In the genomic region with DNA sequence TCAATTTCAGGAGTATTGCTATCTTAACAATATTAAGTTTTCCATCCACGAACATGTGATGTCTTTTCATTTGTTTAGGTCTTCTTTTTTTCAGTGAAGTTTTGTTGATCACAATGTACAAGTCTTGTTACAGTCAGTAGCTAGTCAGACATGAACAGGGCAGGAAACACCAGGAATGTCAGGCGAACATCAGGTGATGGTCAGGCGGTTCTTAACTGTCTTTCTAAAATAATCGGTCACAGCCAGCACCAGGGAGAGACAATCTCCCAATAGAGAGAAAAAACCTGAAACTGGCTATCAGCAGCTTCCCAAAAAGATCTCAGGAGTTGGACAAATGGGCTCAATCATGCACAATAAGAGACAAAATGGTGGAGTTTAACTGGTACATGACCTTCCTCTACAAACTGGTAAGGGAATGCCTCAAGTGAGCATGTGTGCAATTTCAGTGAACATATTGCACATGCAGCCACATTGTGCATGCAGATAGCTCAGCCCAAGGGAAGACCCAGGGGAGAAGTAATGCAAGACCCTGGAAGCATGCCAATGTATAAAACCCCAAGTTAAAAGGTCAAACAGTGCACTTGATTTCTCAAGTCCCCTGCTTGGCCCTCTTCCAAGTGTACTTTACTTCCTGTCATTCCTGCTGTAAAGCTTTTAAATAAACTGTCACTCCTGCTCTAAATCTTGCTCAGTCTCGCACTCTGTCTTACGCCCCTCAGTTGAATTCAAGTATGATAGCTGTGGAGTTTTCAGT, we compare ENCODE assay signal across 14 cellular contexts.
A peak's percentile ranks its signal among the peaks of the same experiment; 100 is the strongest.
DNase-seq lines count a peak whose midpoint lies in the region; ATAC-seq, FAIRE-seq and TF ChIP-seq lines count a peak whose summit lies in the region.
"Had no signal": no experiment of that assay in that cellular context is flagged by ENCODE, and none has a peak within 500 bp of the region (broad histone marks: within the 10 kb centered on the region; RNA-seq: fewer than 3 reads in every experiment).

No MANE protein-coding gene starts in this region.

- TF ChIP-seq POLR2A in HepG2 (IDR thresholded peaks at IDR 0.05; ENCODE audit: insufficient read depth in 1 of 2, low read depth in 2 of 2, low read length in 2 of 2) (no peak), Peyer's patch (IDR thresholded peaks at IDR 0.05) (no peak)

- H3K4me3 ChIP-seq in HepG2 (replicated peaks in 1 of 3; ENCODE audit: insufficient read depth in 1 of 3, low read depth in 2 of 3, low read length in 3 of 3) (no peak overlapping the region), Peyer's patch (no peak overlapping the region)
- H3K4me3 ChIP-seq: SJSA1 had no signal

- in situ Hi-C loops in HepG2 (cut with HindIII; ENCODE audit: extremely low pct_ligation_motif_present, low pct_unique_long_range_greater_than_20kb), result no loop called here

- WGBS in HepG2 (ENCODE audit: low lambda C conversion rate), result 56% methylated on average over 6 of the region's 6 CpGs

- H4K20me1 ChIP-seq in HepG2 (ENCODE audit: insufficient read depth, low read length), result no peaks in the 10 kb centered on the region

- no peak overlapping the region for H3K9ac ChIP-seq in HepG2 (ENCODE audit: insufficient read depth, low read depth, low read length)

- peaks cover 0 to 4% of the 10 kb centered on the region in 2 experiments; a peak in 1 of 5 replicates for H3K36me3 ChIP-seq in HepG2 (replicated peaks in 1 of 2; ENCODE audit: control insufficient read depth in 1 of 2, insufficient read depth in 2 of 2, low read length in 2 of 2)
- H3K36me3 ChIP-seq in Peyer's patch, result no peaks in the 10 kb centered on the region
- H3K36me3 ChIP-seq: SJSA1 had no signal

- CTCF ChIA-PET in HepG2 (lab: Yijun Ruan, JAX; ENCODE audit: low intra/inter-chr PET ratio, low total read pairs), result no interaction called here

- H3K4me2 ChIP-seq in HepG2 (ENCODE audit: low read depth, low read length), result no peak overlapping the region

- no peak for TF ChIP-seq RAD21 in HepG2 (CRISPR knock-in tag; IDR thresholded peaks at IDR 0.05)

- H3K4me1 Mint-ChIP-seq in activated T-helper 1 cell treated with anti-CD3 and anti-CD28 coated beads, Interleukin-12 subunit alpha, Interleukin-12 subunit beta, Interleukin-2, Interleukin-4 antibody, amounts not matched to agents 30 ng/mL and 10 ng/mL and 1 ng/mL, durations not matched to agents 14 hours and 24 hours and 36 hours (ENCODE audit: low read depth), result no peaks in the 10 kb centered on the region
- H3K4me1 Mint-ChIP-seq: central memory CD8-positive, alpha-beta T cell; naive B cell had no signal

- no peak overlapping the region for H3K27ac Mint-ChIP-seq in activated T-helper 1 cell treated with anti-CD3 and anti-CD28 coated beads, Interleukin-12 subunit alpha, Interleukin-12 subunit beta, Interleukin-2, Interleukin-4 antibody, amounts not matched to agents 30 ng/mL and 10 ng/mL and 1 ng/mL, durations not matched to agents 14 hours and 24 hours and 36 hours

- no peaks in the 10 kb centered on the region for H3K36me3 Mint-ChIP-seq in activated T-helper 1 cell treated with anti-CD3 and anti-CD28 coated beads, Interleukin-12 subunit alpha, Interleukin-12 subunit beta, Interleukin-2, Interleukin-4 antibody, amounts not matched to agents 30 ng/mL and 10 ng/mL and 1 ng/mL, durations not matched to agents 14 hours and 24 hours and 36 hours (ENCODE audit: low read depth)

- H3K27me3 ChIP-seq in HepG2 (ENCODE audit: control insufficient read depth in 1 of 2, insufficient read depth in 2 of 2, low read length in 2 of 2) (no peaks in the 10 kb centered on the region), Peyer's patch (no peaks in the 10 kb centered on the region)
- H3K27me3 ChIP-seq: SJSA1 had no signal

- H3K27ac ChIP-seq in HepG2 (ENCODE audit: extremely low read length, insufficient read depth, low read length) (no peak overlapping the region), Peyer's patch (no peak overlapping the region)
- H3K27ac ChIP-seq: SJSA1 had no signal

- no peak overlapping the region for H2AFZ ChIP-seq in HepG2 (ENCODE audit: low read length)

- ATAC-seq in HepG2, result peak; percentile 61

- TF ChIP-seq CTCF in HepG2 (CRISPR knock-in tag; IDR thresholded peaks at IDR 0.05) (no peak), Peyer's patch (IDR thresholded peaks at IDR 0.05) (no peak)

- peaks cover 10% of the 10 kb centered on the region for H3K4me1 ChIP-seq in HepG2 (ENCODE audit: insufficient read depth, low read length)
- H3K4me1 ChIP-seq in Peyer's patch, result peaks cover 0 to 10% (median 0%) of the 10 kb centered on the region in 4 donors
- H3K4me1 ChIP-seq: SJSA1 had no signal

- peaks cover 3% of the 10 kb centered on the region for H3K27me3 Mint-ChIP-seq in activated T-helper 1 cell treated with anti-CD3 and anti-CD28 coated beads, Interleukin-12 subunit alpha, Interleukin-12 subunit beta, Interleukin-2, Interleukin-4 antibody, amounts not matched to agents 30 ng/mL and 10 ng/mL and 1 ng/mL, durations not matched to agents 14 hours and 24 hours and 36 hours (ENCODE audit: insufficient read depth)
- H3K27me3 Mint-ChIP-seq: central memory CD8-positive, alpha-beta T cell; naive B cell had no signal

- no peaks in the 10 kb centered on the region for H3K9me3 Mint-ChIP-seq in activated T-helper 1 cell treated with anti-CD3 and anti-CD28 coated beads, Interleukin-12 subunit alpha, Interleukin-12 subunit beta, Interleukin-2, Interleukin-4 antibody, amounts not matched to agents 30 ng/mL and 10 ng/mL and 1 ng/mL, durations not matched to agents 14 hours and 24 hours and 36 hours
- H3K9me3 Mint-ChIP-seq: central memory CD8-positive, alpha-beta T cell had no signal

- BruUV-seq in HepG2 (replicated peaks; lab: Mats Ljungman, UMichigan), result no TSS peak

- POLR2A ChIA-PET in HepG2 (lab: Yijun Ruan, JAX), result no interaction called here

- H3K9me3 ChIP-seq in HepG2 (ENCODE audit: low read length) (no peaks in the 10 kb centered on the region), Peyer's patch (no peaks in the 10 kb centered on the region)
- H3K9me3 ChIP-seq: SJSA1 had no signal

- intact Hi-C loops in HepG2 (cut with micrococcal nuclease; ENCODE audit: unreplicated experiment), result no loop called here
- intact Hi-C loops in activated T-helper 1 cell treated with anti-CD3 and anti-CD28 coated beads, Interleukin-12 subunit alpha, Interleukin-12 subunit beta, Interleukin-2, Interleukin-4 antibody, amounts not matched to agents 30 ng/mL and 10 ng/mL and 1 ng/mL, durations not matched to agents 14 hours and 24 hours and 36 hours (cut with micrococcal nuclease), result no loop called here

- FAIRE-seq in HepG2 (lab: Jason Lieb, UNC), result peak; percentile 63
- FAIRE-seq: G401.6 had no signal

- DNase-seq in DMS79 treated with DMSO at 0.1 percent for 48 hours (lab: John Stamatoyannopoulos, UW) (peak; percentile 86), NCI-H1417 treated with DMSO at 0.1 percent for 48 hours (lab: John Stamatoyannopoulos, UW) (peak; percentile 1), SKM-1 treated with dmso at 0.1 percent for 144 hours (lab: John Stamatoyannopoulos, UW; ENCODE audit: unreplicated experiment) (peak; percentile 43), HepG2 (ENCODE audit: low spot score) (peak; percentile 25), NCI-H2081 treated with DMSO at 0.1 percent for 48 hours (lab: John Stamatoyannopoulos, UW) (no peak), activated gamma-delta T cell (lab: John Stamatoyannopoulos, UW) (no peak), Peyer's patch (no peak)
- DNase-seq in activated T-helper 1 cell treated with anti-CD3 and anti-CD28 coated beads, Interleukin-12 subunit alpha, Interleukin-12 subunit beta, Interleukin-2, Interleukin-4 antibody, amounts not matched to agents 30 ng/mL and 10 ng/mL and 1 ng/mL, durations not matched to agents 14 hours and 24 hours and 36 hours (ENCODE audit: low spot score), result no peak
- DNase-seq: activated CD8-positive, alpha-beta memory T cell treated with anti-CD3 and anti-CD28 coated beads, Interleukin-2, amount 50 U/mL, for 48 hours; naive B cell; stimulated activated CD4-positive, alpha-beta T cell treated with anti-CD3 and anti-CD28 coated beads, Interleukin-1b, Interleukin-23, amount 100 ng/mL, for 48 hours had no signal

- no peaks in the 10 kb centered on the region for H3K79me2 ChIP-seq in HepG2 (ENCODE audit: insufficient read depth, low read length)

- H3K4me3 Mint-ChIP-seq in activated T-helper 1 cell treated with anti-CD3 and anti-CD28 coated beads, Interleukin-12 subunit alpha, Interleukin-12 subunit beta, Interleukin-2, Interleukin-4 antibody, amounts not matched to agents 30 ng/mL and 10 ng/mL and 1 ng/mL, durations not matched to agents 14 hours and 24 hours and 36 hours, result no peak overlapping the region
- H3K4me3 Mint-ChIP-seq: central memory CD8-positive, alpha-beta T cell; naive B cell had no signal

- no peak for TF ChIP-seq EP300 in HepG2 (IDR thresholded peaks at IDR 0.05; ENCODE audit: low read depth in 2 of 2, low read length in 2 of 2)
- no peak for TF ChIP-seq EP300 in HepG2 (CRISPR knock-in tag; IDR thresholded peaks at IDR 0.05; ENCODE audit: borderline replicate concordance)

TF ChIP-seq in HepG2, 621 proteins besides CTCF, POLR2A, EP300 and RAD21 (continues in another document):
- TF ChIP-seq YEATS4 (CRISPR knock-in tag; IDR thresholded peaks at IDR 0.05; ENCODE audit: borderline replicate concordance) (no peak), CEBPG (CRISPR knock-in tag; IDR thresholded peaks at IDR 0.05) (0 out of 2 replicates have a peak, but pooled peaks have one; percentile 11), ZMYM4 (CRISPR knock-in tag; IDR thresholded peaks at IDR 0.05) (0 out of 2 replicates have a peak, but pooled peaks have one; percentile 27), ZNF709 (CRISPR knock-in tag; IDR thresholded peaks at IDR 0.05) (no peak), KDM4B (CRISPR knock-in tag; IDR thresholded peaks at IDR 0.05) (no peak), HNF4A (CRISPR knock-in tag; IDR thresholded peaks at IDR 0.05) (peak; percentile 47)

Comparison
In these comparisons a context has a peak if more than half of its experiments do, and no peak if none do; other contexts are left out.
1. DNase-seq: peak in DMS79 treated with DMSO at 0.1 percent for 48 hours (single experiment), NCI-H1417 treated with DMSO at 0.1 percent for 48 hours (single experiment), SKM-1 treated with dmso at 0.1 percent for 144 hours (single experiment) and HepG2 (single experiment); none in NCI-H2081 treated with DMSO at 0.1 percent for 48 hours (single experiment), activated T-helper 1 cell treated with anti-CD3 and anti-CD28 coated beads, Interleukin-12 subunit alpha, Interleukin-12 subunit beta, Interleukin-2, Interleukin-4 antibody, amounts not matched to agents 30 ng/mL and 10 ng/mL and 1 ng/mL, durations not matched to agents 14 hours and 24 hours and 36 hours (single experiment), activated gamma-delta T cell (single experiment) and Peyer's patch (0 of 3).